In the genomic region with DNA sequence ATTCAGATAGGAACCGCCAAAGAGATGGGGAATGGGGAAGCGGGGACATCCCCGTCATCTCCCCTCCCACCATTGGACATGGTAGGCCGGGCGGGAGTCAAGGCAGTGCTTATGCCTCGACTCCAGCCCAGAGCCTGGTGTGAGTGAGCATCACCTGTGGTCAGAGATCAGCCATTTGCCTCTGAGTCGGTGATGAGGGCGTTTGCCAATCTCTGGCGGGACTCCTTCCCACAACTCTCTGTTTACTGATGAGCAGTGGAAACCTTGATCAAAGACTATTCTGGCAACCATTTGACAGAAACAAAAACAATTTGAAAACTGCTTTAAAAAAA, we compare ENCODE assay signal across 14 cellular contexts.
DNase-seq lines count a peak whose midpoint lies in the region; ATAC-seq and TF ChIP-seq lines count a peak whose summit lies in the region.
"Had no signal": no experiment of that assay in that cellular context is flagged by ENCODE, and none has a peak within 500 bp of the region (broad histone marks: within the 10 kb centered on the region; RNA-seq: fewer than 3 reads in every experiment).

No MANE protein-coding gene starts in this region.

- H3K27me3 Mint-ChIP-seq in activated B cell treated with CpG ODN at 0.5 μM for 24 hours (no peaks in the 10 kb centered on the region), memory B cell (peaks cover 1% of the 10 kb centered on the region), H9 (ENCODE audit: low read depth) (peaks cover 50% of the 10 kb centered on the region)

- peaks cover 21% of the 10 kb centered on the region for H3K4me1 ChIP-seq in BLaER1
- no peaks in the 10 kb centered on the region for H3K4me1 ChIP-seq in H9 (ENCODE audit: insufficient read depth, low read length)

- H3K9ac ChIP-seq in BLaER1 (no peak overlapping the region), H9 (ENCODE audit: extremely low read depth, insufficient read length, low read length) (no peak overlapping the region)

- H3K79me2 ChIP-seq in H9 (ENCODE audit: insufficient read depth, low read length), result no peaks in the 10 kb centered on the region

- no peak overlapping the region for H3K23ac ChIP-seq in H9 (ENCODE audit: insufficient read length, low read depth, low read length)

- peaks cover 3% of the 10 kb centered on the region for H3K9me3 Mint-ChIP-seq in activated B cell treated with CpG ODN at 0.5 μM for 24 hours
- H3K9me3 Mint-ChIP-seq in memory B cell, result peaks cover 8% of the 10 kb centered on the region
- peaks cover 18 to 29% of the 10 kb centered on the region in 2 experiments for H3K9me3 Mint-ChIP-seq in H9

- no peak overlapping the region for H3K56ac ChIP-seq in H9 (ENCODE audit: insufficient read length, low read depth, low read length)

- no peak overlapping the region for H2BK5ac ChIP-seq in H9 (ENCODE audit: insufficient read length, low read length)

- H3K27ac Mint-ChIP-seq in activated B cell treated with CpG ODN at 0.5 μM for 24 hours (no peak overlapping the region), memory B cell (peak overlapping the region; percentile 7), H9 (no peak overlapping the region)

- no peak overlapping the region for H3K27ac ChIP-seq in BLaER1
- no peak overlapping the region for H3K27ac ChIP-seq in H9 (ENCODE audit: insufficient read length, low read depth, low read length)

- no peak overlapping the region for H3K4ac ChIP-seq in H9 (ENCODE audit: low read depth, low read length)

- no peak overlapping the region for H4K91ac ChIP-seq in H9 (ENCODE audit: insufficient read length, low read depth, low read length)

- H2BK12ac ChIP-seq in H9 (ENCODE audit: insufficient read length, low read depth, low read length), result no peak overlapping the region

- no peak overlapping the region for H2AFZ ChIP-seq in H9 (ENCODE audit: low read length)

- no CpG with 5 or more reads among the region's 9 CpGs for WGBS in H9 (ENCODE audit: extremely low coverage, insufficient read length, low lambda C conversion rate)

- no peak overlapping the region for H3K4me3 ChIP-seq in BLaER1

- peak overlapping the region; percentile 76 for H3K4me3 Mint-ChIP-seq in activated B cell treated with CpG ODN at 0.5 μM for 24 hours
- no peak overlapping the region for H3K4me3 Mint-ChIP-seq in memory B cell
- no peak overlapping the region for H3K4me3 Mint-ChIP-seq in H9

- no peak overlapping the region for H2BK120ac ChIP-seq in H9 (ENCODE audit: low read depth, low read length, poor library complexity, severe bottlenecking)

- DNase-seq in Daoy (ENCODE audit: low read depth), result peak; percentile 52
- no peak for DNase-seq in activated B cell treated with CpG ODN at 0.5 μM for 24 hours
- no peak for DNase-seq in memory B cell (ENCODE audit: low spot score in 2 of 2)
- no peak for DNase-seq in H9
- no peak for DNase-seq in NCI-H1092 treated with DMSO at 0.1 percent for 48 hours (lab: John Stamatoyannopoulos, UW)
- DNase-seq in GM10248 (ENCODE audit: extremely low spot score), result no peak
- DNase-seq: activated CD8-positive, alpha-beta memory T cell treated with anti-CD3 and anti-CD28 coated beads, Interleukin-2, amount 50 U/mL, for 48 hours; C1 segment of cervical spinal cord; lower lobe of right lung; NCI-H2029 treated with DMSO at 0.1 percent for 48 hours; psoas muscle; stimulated activated CD4-positive, alpha-beta T cell treated with anti-CD3 and anti-CD28 coated beads, Interleukin-2, amount 100 ng/mL, for 48 hours had no signal

- no peak overlapping the region for H3T11ph ChIP-seq in H9 (ENCODE audit: low read length)

- no peak for TF ChIP-seq CTCF in activated B cell treated with CpG ODN at 0.5 μM for 24 hours (IDR thresholded peaks at IDR 0.05)
- no peak for TF ChIP-seq CTCF in H9 (conservative IDR thresholded peaks at IDR 0.05)
- no peak for TF ChIP-seq CTCF in GM10248 (IDR thresholded peaks at IDR 0.05; ENCODE audit: control extremely low read depth, extremely low read depth, low read depth, missing control alignments)

- no peaks in the 10 kb centered on the region for H3K36me3 ChIP-seq in BLaER1
- H3K36me3 ChIP-seq: lower lobe of right lung had no signal

- H3K4me2 ChIP-seq in BLaER1 (peak overlapping the region; percentile 94), H9 (ENCODE audit: insufficient read depth, insufficient read length, low read length) (no peak overlapping the region)

- H3K9me3 ChIP-seq in BLaER1 (peaks cover 10% of the 10 kb centered on the region), H9 (ENCODE audit: control insufficient read depth, low read depth, low read length) (no peaks in the 10 kb centered on the region)
- H3K9me3 ChIP-seq: lower lobe of right lung, psoas muscle had no signal

- ATAC-seq in activated B cell treated with CpG ODN at 0.5 μM for 24 hours (ENCODE audit: low read depth) (no peak), memory B cell (ENCODE audit: low read depth) (no peak), HG03457 (IDR thresholded peaks at IDR 0.05; ENCODE audit: unreplicated experiment) (no peak)

- H2BK20ac ChIP-seq in H9 (ENCODE audit: low read depth, low read length, poor library complexity, severe bottlenecking), result no peak overlapping the region

- H4K20me1 ChIP-seq in BLaER1 (no peaks in the 10 kb centered on the region), H9 (ENCODE audit: control insufficient read depth, insufficient read depth, insufficient read length) (peaks cover 3% of the 10 kb centered on the region)

- no peak overlapping the region for H4K5ac ChIP-seq in H9 (ENCODE audit: insufficient read length, low read depth, low read length)

- CTCF ChIA-PET in activated B cell treated with CpG ODN at 0.5 μM for 24 hours (lab: Charles Lee) (no interaction called here), GM10248 (lab: Yijun Ruan, JAX) (interaction anchor here (0.9 to 4.0 kb wide), 4 partner anchors 10 to 268 kb away, joined by 3 to 17 read pairs (median 7); no protein-coding TSS in a partner anchor)

- no peaks in the 10 kb centered on the region; the same call in 1 of the 2 replicates for H3K27me3 ChIP-seq in BLaER1
- H3K27me3 ChIP-seq in H9 (ENCODE audit: insufficient read depth, low read length), result peaks cover 4% of the 10 kb centered on the region; the same call in 1 of the 2 replicates

- H3K4me1 Mint-ChIP-seq in activated B cell treated with CpG ODN at 0.5 μM for 24 hours, result peaks cover 41% of the 10 kb centered on the region
- peaks cover 19% of the 10 kb centered on the region for H3K4me1 Mint-ChIP-seq in memory B cell
- H3K4me1 Mint-ChIP-seq in H9, result peaks cover 10 to 14% of the 10 kb centered on the region in 2 experiments

- no peak overlapping the region for H3K14ac ChIP-seq in H9 (ENCODE audit: insufficient read depth, low read length)

- no peak overlapping the region for H2BK15ac ChIP-seq in H9 (ENCODE audit: low read depth, low read length)

- intact Hi-C loops in activated B cell treated with CpG ODN at 0.5 μM for 24 hours (cut with micrococcal nuclease), result no loop called here

- POLR2A ChIA-PET in activated B cell treated with CpG ODN at 0.5 μM for 24 hours (lab: Charles Lee), result interaction anchor here (1.9 to 5.9 kb wide), 7 partner anchors 12 to 235 kb away, joined by 6 to 121 read pairs (median 18); a partner anchor contains a TSS
- POLR2A ChIA-PET in GM10248 (lab: Yijun Ruan, JAX), result no interaction called here

- no peak overlapping the region for H2AK5ac ChIP-seq in H9 (ENCODE audit: insufficient read length, low read length)

- H3K79me1 ChIP-seq in H9 (ENCODE audit: insufficient read depth, low read depth, low read length, poor library complexity, severe bottlenecking), result no peaks in the 10 kb centered on the region

- H3K36me3 Mint-ChIP-seq in activated B cell treated with CpG ODN at 0.5 μM for 24 hours (ENCODE audit: low read depth), result no peaks in the 10 kb centered on the region
- no peaks in the 10 kb centered on the region for H3K36me3 Mint-ChIP-seq in memory B cell
- peaks cover 5 to 24% (median 13%) of the 10 kb centered on the region in 3 experiments; a peak in 4 of 7 replicates for H3K36me3 Mint-ChIP-seq in H9 (ENCODE audit: insufficient read depth in 1 of 3, low read depth in 3 of 3)

- H4K8ac ChIP-seq in H9 (replicated peaks; ENCODE audit: insufficient read length, low read depth, low read length), result no peak overlapping the region

- H3K18ac ChIP-seq in H9 (ENCODE audit: insufficient read length, low read depth, low read length), result no peak overlapping the region

- no peaks in the 10 kb centered on the region for H3K23me2 ChIP-seq in H9 (ENCODE audit: insufficient read length, low read depth, low read length, poor library complexity, severe bottlenecking)
